In the genomic region with DNA sequence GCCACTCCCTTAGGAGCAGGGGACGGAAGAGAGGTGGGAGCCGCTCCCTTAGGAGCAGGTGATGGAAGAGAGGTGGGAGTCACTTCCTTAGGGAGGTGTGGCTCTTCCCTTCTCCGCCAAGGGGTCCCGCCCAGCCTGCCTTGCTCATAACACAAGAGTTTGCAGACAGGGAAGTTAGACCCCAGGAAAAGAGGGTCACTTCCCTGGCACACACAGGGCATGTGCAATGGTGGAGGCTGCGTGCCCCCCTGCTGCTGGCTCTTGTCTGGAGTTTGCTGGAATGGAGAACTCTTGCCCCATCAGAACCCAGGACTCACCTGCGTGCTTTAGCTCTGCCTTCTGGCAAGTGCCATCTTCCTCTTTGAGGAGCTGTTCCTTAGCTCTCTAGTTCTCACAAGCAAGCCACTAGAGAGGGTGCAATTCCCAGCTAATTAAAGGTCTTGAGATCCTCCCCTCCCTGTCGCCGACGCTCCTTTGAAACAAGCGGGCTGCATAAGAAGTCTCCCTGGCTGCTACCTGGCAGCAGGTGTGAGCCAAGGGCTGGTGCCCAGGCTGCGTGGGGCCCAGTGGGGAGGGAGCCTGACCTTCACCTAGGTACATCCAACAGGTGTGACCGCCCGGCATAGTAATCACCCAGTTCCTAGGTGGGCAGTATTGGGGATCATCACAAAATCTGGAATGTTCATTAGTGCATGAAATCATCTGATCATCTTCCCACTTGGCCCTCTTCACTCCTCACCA, we compare ENCODE assay signal across 20 cellular contexts.
DNase-seq lines count a peak whose midpoint lies in the region; ATAC-seq and TF ChIP-seq lines count a peak whose summit lies in the region.
"Had no signal": no experiment of that assay in that cellular context is flagged by ENCODE, and none has a peak within 500 bp of the region (broad histone marks: within the 10 kb centered on the region; RNA-seq: fewer than 3 reads in every experiment).

No MANE protein-coding gene starts in this region.

- H3K36me3 Mint-ChIP-seq in H9 (ENCODE audit: insufficient read depth in 1 of 3, low read depth in 3 of 3) = no peaks in the 10 kb centered on the region
- H3K36me3 Mint-ChIP-seq in CD4-positive, alpha-beta memory T cell = no peaks in the 10 kb centered on the region
- H3K36me3 Mint-ChIP-seq: CD4-positive, CD25-positive, alpha-beta regulatory T cell had no signal

- H3K4me3 ChIP-seq in neuronal stem cell (ENCODE audit: low read length in 2 of 2) = no peak overlapping the region
- no peak overlapping the region for H3K4me3 ChIP-seq in CD4-positive, alpha-beta memory T cell (ENCODE audit: low read length in 2 of 2)
- H3K4me3 ChIP-seq: GM12878, GM23248, K562 had no signal

- no peaks in the 10 kb centered on the region for H3K36me3 ChIP-seq in neuronal stem cell (replicated peaks in 1 of 2; ENCODE audit: control insufficient read depth in 2 of 2, insufficient read depth in 2 of 2, low read length in 2 of 2)
- H3K36me3 ChIP-seq in CD4-positive, alpha-beta memory T cell (ENCODE audit: insufficient read depth, low read length) = no peaks in the 10 kb centered on the region
- H3K36me3 ChIP-seq: BE2C had no signal

- CTCF ChIA-PET in CD4-positive, alpha-beta memory T cell (lab: Charles Lee; ENCODE audit: partially characterized antibody) = interaction anchor here (1.3 to 4.8 kb wide), 2 partner anchors 14 to 29 kb away, joined by 4 to 21 read pairs; no protein-coding TSS in a partner anchor

- H2BK5ac ChIP-seq in neuronal stem cell (ENCODE audit: low read length) (no peak overlapping the region), H9 (ENCODE audit: insufficient read length, low read length) (no peak overlapping the region)

- intact Hi-C loops in CD4-positive, alpha-beta memory T cell (cut with micrococcal nuclease) = no loop called here

- H3K4me2 ChIP-seq in neuronal stem cell (ENCODE audit: insufficient read depth, low read length, poor library complexity, severe bottlenecking) (no peak overlapping the region), H9 (ENCODE audit: insufficient read depth, insufficient read length, low read length) (no peak overlapping the region)

- H3K9me3 Mint-ChIP-seq in H9 = no peaks in the 10 kb centered on the region
- peaks cover 0 to 4% (median 0%) of the 10 kb centered on the region in 8 donors for H3K9me3 Mint-ChIP-seq in CD4-positive, alpha-beta memory T cell
- H3K9me3 Mint-ChIP-seq: HFFc6 had no signal

- ATAC-seq in HG02759 (IDR thresholded peaks at IDR 0.05; ENCODE audit: unreplicated experiment) = no peak
- ATAC-seq: GM12878, K562 had no signal

- H3K9ac ChIP-seq in neuronal stem cell (ENCODE audit: low read depth, low read length, poor library complexity) = no peak overlapping the region
- H3K9ac ChIP-seq in H9 (ENCODE audit: extremely low read depth, insufficient read length, low read length) = no peak overlapping the region
- H3K9ac ChIP-seq: GM23248 had no signal

- H3K79me2 ChIP-seq in H9 (ENCODE audit: insufficient read depth, low read length) = no peaks in the 10 kb centered on the region

- H3K23ac ChIP-seq in neuronal stem cell (ENCODE audit: low read depth, low read length, poor library complexity) (no peak overlapping the region), H9 (ENCODE audit: insufficient read length, low read depth, low read length) (no peak overlapping the region)

- no peaks in the 10 kb centered on the region for H3K9me3 ChIP-seq in neuronal stem cell (replicated peaks in 1 of 2; ENCODE audit: control insufficient read depth in 2 of 2, insufficient read depth in 1 of 2, low read depth in 1 of 2, low read length in 2 of 2)
- H3K9me3 ChIP-seq in H9 (ENCODE audit: control insufficient read depth, low read depth, low read length) = no peaks in the 10 kb centered on the region
- no peaks in the 10 kb centered on the region for H3K9me3 ChIP-seq in CD4-positive, alpha-beta memory T cell (ENCODE audit: control insufficient read depth in 1 of 2, low read length in 2 of 2)
- H3K9me3 ChIP-seq: BE2C, Caco-2 had no signal

- H2BK120ac ChIP-seq in neuronal stem cell (ENCODE audit: low read depth, low read length) (no peak overlapping the region), H9 (ENCODE audit: low read depth, low read length, poor library complexity, severe bottlenecking) (no peak overlapping the region)

- H3K27me3 ChIP-seq in neuronal stem cell (ENCODE audit: control insufficient read depth in 3 of 3, insufficient read depth in 3 of 3, low read depth in 1 of 3, low read length in 3 of 3) (no peaks in the 10 kb centered on the region), H9 (ENCODE audit: insufficient read depth, low read length) (no peaks in the 10 kb centered on the region)
- no peaks in the 10 kb centered on the region for H3K27me3 ChIP-seq in CD4-positive, alpha-beta memory T cell (ENCODE audit: insufficient read depth, low read length)
- H3K27me3 ChIP-seq: BE2C had no signal

- TF ChIP-seq CTCF in H9 (conservative IDR thresholded peaks at IDR 0.05) = no peak

- H3K79me1 ChIP-seq in neuronal stem cell (ENCODE audit: low read depth, low read length) = no peaks in the 10 kb centered on the region
- H3K79me1 ChIP-seq in H9 (ENCODE audit: insufficient read depth, low read depth, low read length, poor library complexity, severe bottlenecking) = no peaks in the 10 kb centered on the region

- H4K91ac ChIP-seq in neuronal stem cell (ENCODE audit: low read depth, low read length, poor library complexity) = peak overlapping the region; percentile 42
- no peak overlapping the region for H4K91ac ChIP-seq in H9 (ENCODE audit: insufficient read length, low read depth, low read length)

- H2AFZ ChIP-seq in neuronal stem cell (ENCODE audit: low read length) (no peak overlapping the region), H9 (ENCODE audit: low read length) (no peak overlapping the region)
- H2AFZ ChIP-seq: GM23248 had no signal

- H3K23me2 ChIP-seq in H9 (ENCODE audit: insufficient read length, low read depth, low read length, poor library complexity, severe bottlenecking) = no peaks in the 10 kb centered on the region

- no peak overlapping the region for H3K4me3 Mint-ChIP-seq in H9
- no peak overlapping the region for H3K4me3 Mint-ChIP-seq in CD4-positive, alpha-beta memory T cell
- H3K4me3 Mint-ChIP-seq: CD4-positive, CD25-positive, alpha-beta regulatory T cell; HFFc6 had no signal

- H2BK20ac ChIP-seq in H9 (ENCODE audit: low read depth, low read length, poor library complexity, severe bottlenecking) = no peak overlapping the region

- peak overlapping the region; percentile 26 for H3K18ac ChIP-seq in neuronal stem cell (ENCODE audit: low read length)
- no peak overlapping the region for H3K18ac ChIP-seq in H9 (ENCODE audit: insufficient read length, low read depth, low read length)

- H3K27me3 Mint-ChIP-seq in H9 (ENCODE audit: low read depth) = peaks cover 5% of the 10 kb centered on the region
- peaks cover 10 to 24% of the 10 kb centered on the region in 2 donors for H3K27me3 Mint-ChIP-seq in CD4-positive, alpha-beta memory T cell

- WGBS in neuronal stem cell (ENCODE audit: extremely low coverage in 2 of 2, insufficient read length in 2 of 2, insufficient replicate concordance in 1 of 2), 2 donors = no CpG with 5 or more reads among the region's 13 CpGs
- no CpG with 5 or more reads among the region's 13 CpGs for WGBS in H9 (ENCODE audit: extremely low coverage, insufficient read length, low lambda C conversion rate)

- H3K14ac ChIP-seq in neuronal stem cell (ENCODE audit: low read length) = peak overlapping the region; percentile 13
- no peak overlapping the region for H3K14ac ChIP-seq in H9 (ENCODE audit: insufficient read depth, low read length)

- H2BK15ac ChIP-seq in neuronal stem cell (ENCODE audit: low read length) (no peak overlapping the region), H9 (ENCODE audit: low read depth, low read length) (no peak overlapping the region)

- no peak overlapping the region for H3K56ac ChIP-seq in H9 (ENCODE audit: insufficient read length, low read depth, low read length)

- POLR2A ChIA-PET in CD4-positive, alpha-beta memory T cell (lab: Charles Lee; ENCODE audit: partially characterized antibody) = no interaction called here

- H3K4me1 ChIP-seq in neuronal stem cell (ENCODE audit: control insufficient read depth in 2 of 2, insufficient read depth in 1 of 2, low read depth in 1 of 2, low read length in 2 of 2) = peaks cover 8 to 29% of the 10 kb centered on the region in 2 donors
- no peaks in the 10 kb centered on the region for H3K4me1 ChIP-seq in H9 (ENCODE audit: insufficient read depth, low read length)
- no peaks in the 10 kb centered on the region for H3K4me1 ChIP-seq in CD4-positive, alpha-beta memory T cell (ENCODE audit: insufficient read depth, low read length)
- H3K4me1 ChIP-seq: BE2C, Caco-2 had no signal

- no peak overlapping the region for H3K4ac ChIP-seq in neuronal stem cell (ENCODE audit: low read length)
- no peak overlapping the region for H3K4ac ChIP-seq in H9 (ENCODE audit: low read depth, low read length)

- no peak overlapping the region for H4K5ac ChIP-seq in H9 (ENCODE audit: insufficient read length, low read depth, low read length)

- H3K27ac Mint-ChIP-seq in H9 = no peak overlapping the region; a peak in 1 of 7 replicates
- no peak overlapping the region for H3K27ac Mint-ChIP-seq in CD4-positive, alpha-beta memory T cell
- H3K27ac Mint-ChIP-seq: HFFc6 had no signal

- no peaks in the 10 kb centered on the region for H4K20me1 ChIP-seq in H9 (ENCODE audit: control insufficient read depth, insufficient read depth, insufficient read length)

- DNase-seq in DMS79 (lab: John Stamatoyannopoulos, UW) (peak; percentile 43), DMS79 treated with DMSO at 0.1 percent for 48 hours (lab: John Stamatoyannopoulos, UW) (peak; percentile 56), ecto neural progenitor cell (ENCODE audit: low spot score) (peak; percentile 27), neuronal stem cell (ENCODE audit: low spot score) (no peak), NCI-H1694 (lab: John Stamatoyannopoulos, UW) (no peak), H9 (no peak)
- no peak for DNase-seq in CD4-positive, alpha-beta memory T cell
- DNase-seq: ACHN; BE2C; C1 segment of cervical spinal cord; Caco-2; CD4-positive, CD25-positive, alpha-beta regulatory T cell; GF-D8; GM23248; HCEC 1CT; HFFc6; IMR-90 had no signal

- no peak overlapping the region for H3K27ac ChIP-seq in neuronal stem cell (replicated peaks; ENCODE audit: low read length)
- H3K27ac ChIP-seq in H9 (ENCODE audit: insufficient read length, low read depth, low read length) = no peak overlapping the region
- H3K27ac ChIP-seq in CD4-positive, alpha-beta memory T cell (ENCODE audit: low read depth, low read length) = no peak overlapping the region
- H3K27ac ChIP-seq: GM23248 had no signal

- H4K8ac ChIP-seq in neuronal stem cell (ENCODE audit: low read depth, low read length) (no peak overlapping the region), H9 (replicated peaks; ENCODE audit: insufficient read length, low read depth, low read length) (no peak overlapping the region)

- no peak overlapping the region for H3T11ph ChIP-seq in H9 (ENCODE audit: low read length)

- H2BK12ac ChIP-seq in neuronal stem cell (ENCODE audit: low read length) (no peak overlapping the region), H9 (ENCODE audit: insufficient read length, low read depth, low read length) (no peak overlapping the region)

- peaks cover 22 to 25% of the 10 kb centered on the region in 2 experiments for H3K4me1 Mint-ChIP-seq in H9
- no peaks in the 10 kb centered on the region for H3K4me1 Mint-ChIP-seq in CD4-positive, alpha-beta memory T cell
- H3K4me1 Mint-ChIP-seq: CD4-positive, CD25-positive, alpha-beta regulatory T cell had no signal

- H2AK5ac ChIP-seq in neuronal stem cell (ENCODE audit: low read depth, low read length) (peak overlapping the region; percentile 26), H9 (ENCODE audit: insufficient read length, low read length) (no peak overlapping the region)

Comparison
In these comparisons a context has a peak if more than half of its experiments do, and no peak if none do; other contexts are left out.
1. DNase-seq: peak in DMS79 (single experiment), DMS79 treated with DMSO at 0.1 percent for 48 hours (single experiment) and ecto neural progenitor cell (single experiment); none in neuronal stem cell (single experiment), NCI-H1694 (single experiment), H9 (single experiment) and CD4-positive, alpha-beta memory T cell (0 of 5).